ENCODE assay signal across 9 cellular contexts in the genomic region with DNA sequence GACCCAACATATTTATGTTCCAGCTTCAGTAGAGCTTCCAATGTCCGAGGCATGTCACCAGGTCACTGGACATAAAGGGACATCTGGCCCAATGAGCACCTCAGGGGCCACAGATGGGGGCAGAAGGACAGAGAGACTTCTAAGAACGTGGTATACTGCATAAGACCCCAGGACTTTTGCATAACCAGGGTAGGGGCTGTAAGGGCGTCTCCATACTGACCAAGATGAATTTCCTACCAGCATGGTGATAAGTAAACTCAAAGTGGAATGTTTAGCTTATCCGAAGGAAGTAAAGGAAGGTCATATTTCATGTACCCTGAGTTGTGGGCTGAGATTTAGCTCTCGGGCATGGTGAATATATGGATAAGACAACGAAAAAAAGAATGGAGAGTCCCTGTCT. TPM values are rescaled to one million over a fixed set of nuclear protein-coding genes. Genes with fewer than 3 reads are reported as not detected.
"Had no signal": no experiment of that assay in that cellular context is flagged by ENCODE, and none has a peak within 500 bp of the region (broad histone marks: within the 10 kb centered on the region; RNA-seq: fewer than 3 reads in every experiment).

No MANE protein-coding gene starts in this region.

- H3K4me3 ChIP-seq: GM12878 had no signal

- FAIRE-seq: G401.6, GM12878, GM12891, GM12892, GM18507, GM19239 had no signal

- DNase-seq: GDM1, GF-D8 had no signal

RNA-seq across cellular contexts. Expression of a gene that starts 17.5 kb away (rescaled TPM):
- polyA plus RNA-seq: GM12878 had no signal

RNA-seq across cellular contexts. Expression of a gene that starts 38.7 kb away (rescaled TPM):
- total RNA-seq: GM12878 had no signal
- polyA plus RNA-seq: GM12878 had no signal

RNA-seq across cellular contexts. Expression of a gene that starts 59.7 kb away (rescaled TPM):
- total RNA-seq: G401 had no signal
